12 cellular contexts compared by ENCODE assay signal in genomic region chr6:42369568-42369967, GRCh38.
DNase-seq lines count a peak whose midpoint lies in the region; ATAC-seq, FAIRE-seq and TF ChIP-seq lines count a peak whose summit lies in the region.
"Had no signal": no experiment of that assay in that cellular context is flagged by ENCODE, and none has a peak within 500 bp of the region (broad histone marks: within the 10 kb centered on the region; RNA-seq: fewer than 3 reads in every experiment).

No MANE protein-coding gene starts in this region.

- peak in 1 of 2 experiments; percentile 10 for DNase-seq in A549 (ENCODE audit: low read depth in 1 of 2, low spot score in 1 of 2)
- peak; percentile 56 for DNase-seq in colonic mucosa
- no peak for DNase-seq in effector memory CD4-positive, alpha-beta T cell
- no peak for DNase-seq in Ammon's horn (ENCODE audit: low spot score)
- no peak for DNase-seq in T-helper 9 cell
- DNase-seq: NCI-H2107, SHP77 had no signal

- TF ChIP-seq EP300 in A549 (IDR thresholded peaks at IDR 0.05) = no peak

- intact Hi-C loops in colonic mucosa (cut with DNase I) = no loop called here

- TF ChIP-seq CTCF in A549 (IDR thresholded peaks at IDR 0.05) = no peak
- TF ChIP-seq CTCF in DOHH2 (IDR thresholded peaks at IDR 0.05; ENCODE audit: low read depth, low read length, poor library complexity, severe bottlenecking) = no peak
- no peak for TF ChIP-seq CTCF in OCI-LY3 (IDR thresholded peaks at IDR 0.05; ENCODE audit: low read depth, low read length)
- TF ChIP-seq CTCF in colonic mucosa (IDR thresholded peaks at IDR 0.05) = no peak

- H3K4me1 ChIP-seq in A549 (peaks cover 7% of the 10 kb centered on the region; the same call in 1 of the 3 replicates), DOHH2 (ENCODE audit: control insufficient read depth, low read length) (peaks cover 53% of the 10 kb centered on the region), OCI-LY3 (ENCODE audit: low read length) (peaks cover 65% of the 10 kb centered on the region), colonic mucosa (peaks cover 4% of the 10 kb centered on the region)
- H3K4me1 ChIP-seq in effector memory CD4-positive, alpha-beta T cell (ENCODE audit: control insufficient read depth, insufficient read depth, low read length, poor library complexity, severe bottlenecking) = peaks cover 44% of the 10 kb centered on the region

- peaks cover 5% of the 10 kb centered on the region; the same call in 1 of the 2 replicates for H3K36me3 ChIP-seq in DOHH2 (ENCODE audit: control insufficient read depth, low read length)
- peaks cover 11% of the 10 kb centered on the region for H3K36me3 ChIP-seq in OCI-LY3 (replicated peaks; ENCODE audit: low read depth, low read length)
- no peaks in the 10 kb centered on the region for H3K36me3 ChIP-seq in colonic mucosa
- H3K36me3 ChIP-seq in effector memory CD4-positive, alpha-beta T cell (ENCODE audit: control insufficient read depth, insufficient read depth, low read length) = no peaks in the 10 kb centered on the region

- no peak overlapping the region for H2AFZ ChIP-seq in OCI-LY3 (ENCODE audit: low read depth, low read length)

- TF ChIP-seq RAD21 in A549 (conservative IDR thresholded peaks at IDR 0.05 in 1 of 2, IDR thresholded peaks at IDR 0.05 in 1 of 2) = no peak

- H3K4me2 ChIP-seq in A549 (no peak overlapping the region), DOHH2 (ENCODE audit: low read length) (peak overlapping the region; percentile 47), OCI-LY3 (ENCODE audit: low read length) (peak overlapping the region; percentile 93)

- H3K9ac ChIP-seq in OCI-LY3 (ENCODE audit: low read length) = no peak overlapping the region
- no peak overlapping the region for H3K9ac ChIP-seq in colonic mucosa (ENCODE audit: low read depth in 2 of 2, low read length in 2 of 2)

- H4K20me1 ChIP-seq in DOHH2 (ENCODE audit: control insufficient read depth, insufficient read depth, low read depth, low read length) (peaks cover 4% of the 10 kb centered on the region), OCI-LY3 (ENCODE audit: insufficient read depth, low read length) (peaks cover 47% of the 10 kb centered on the region)

- no peak for ATAC-seq in A549
- ATAC-seq in HG03175 (IDR thresholded peaks at IDR 0.05; ENCODE audit: unreplicated experiment) = no peak

- no peaks in the 10 kb centered on the region for H3K9me3 ChIP-seq in A549
- no peaks in the 10 kb centered on the region for H3K9me3 ChIP-seq in DOHH2 (ENCODE audit: control insufficient read depth, insufficient read depth, low read length)
- H3K9me3 ChIP-seq in OCI-LY3 (ENCODE audit: insufficient read depth, low read length) = no peaks in the 10 kb centered on the region
- no peaks in the 10 kb centered on the region for H3K9me3 ChIP-seq in colonic mucosa
- no peaks in the 10 kb centered on the region for H3K9me3 ChIP-seq in effector memory CD4-positive, alpha-beta T cell (ENCODE audit: control insufficient read depth, low read length)

- no peak overlapping the region for H3K4me3 ChIP-seq in A549
- H3K4me3 ChIP-seq in DOHH2 (ENCODE audit: low read length) = peak overlapping the region; percentile 40
- peak overlapping the region; percentile 3; the same call in 1 of the 2 replicates for H3K4me3 ChIP-seq in OCI-LY3 (ENCODE audit: low read length)
- no peak overlapping the region for H3K4me3 ChIP-seq in colonic mucosa
- no peak overlapping the region for H3K4me3 ChIP-seq in effector memory CD4-positive, alpha-beta T cell (ENCODE audit: insufficient read depth, low read depth, low read length, poor library complexity, severe bottlenecking)
- H3K4me3 ChIP-seq: skin epidermis had no signal

- FAIRE-seq in A549 (lab: Jason Lieb, UNC) = no peak
- FAIRE-seq: H54 had no signal

- peaks cover 73% of the 10 kb centered on the region for H3K79me2 ChIP-seq in DOHH2 (ENCODE audit: control insufficient read depth, low read length)
- H3K79me2 ChIP-seq in OCI-LY3 (ENCODE audit: low read length) = peaks cover 46% of the 10 kb centered on the region

- TF ChIP-seq POLR2A in A549 (IDR thresholded peaks at IDR 0.05; ENCODE audit: low read length) = no peak

- POLR2A ChIA-PET in A549 (lab: Yijun Ruan, JAX) = no interaction called here

- H3F3A ChIP-seq in DOHH2 (ENCODE audit: control insufficient read depth, insufficient read depth) = 0 out of 2 replicates have a peak, but pooled peaks cover 4% of the 10 kb centered on the region

- no peaks in the 10 kb centered on the region for H3K9me2 ChIP-seq in DOHH2 (replicated peaks; ENCODE audit: control insufficient read depth, low read length)

- H3K27me3 ChIP-seq in DOHH2 (ENCODE audit: control insufficient read depth, low read length) = no peaks in the 10 kb centered on the region
- H3K27me3 ChIP-seq in OCI-LY3 (ENCODE audit: low read depth, low read length) = no peaks in the 10 kb centered on the region
- H3K27me3 ChIP-seq in colonic mucosa = no peaks in the 10 kb centered on the region
- no peaks in the 10 kb centered on the region for H3K27me3 ChIP-seq in effector memory CD4-positive, alpha-beta T cell (replicated peaks; ENCODE audit: control insufficient read depth, insufficient read depth, low read length, poor library complexity, severe bottlenecking)

- H3K27ac ChIP-seq in A549 = no peak overlapping the region
- H3K27ac ChIP-seq in DOHH2 (ENCODE audit: low read depth, low read length) = no peak overlapping the region
- no peak overlapping the region for H3K27ac ChIP-seq in OCI-LY3 (ENCODE audit: low read length)
- H3K27ac ChIP-seq in colonic mucosa = no peak overlapping the region
- no peak overlapping the region for H3K27ac ChIP-seq in effector memory CD4-positive, alpha-beta T cell (ENCODE audit: insufficient read depth, low read length, poor library complexity, severe bottlenecking)

- WGBS in A549 (ENCODE audit: missing lambda C conversion rate) = 86% methylated on average over 2 of the region's 2 CpGs

- CTCF ChIA-PET in A549 (lab: Yijun Ruan, JAX) = no interaction called here

TF ChIP-seq in A549, 52 proteins besides CTCF, POLR2A, EP300 and RAD21:
- TF ChIP-seq HDAC2 (IDR thresholded peaks at IDR 0.05) (no peak), CEBPB (IDR thresholded peaks at IDR 0.05) (peak in 1 of 2 experiments; percentile 54; a peak in 2 of 4 replicates), KDM1A (IDR thresholded peaks at IDR 0.05; ENCODE audit: low read depth) (0 out of 2 replicates have a peak, but pooled peaks have one; percentile 42)

Comparison
In these comparisons a context has a peak if more than half of its experiments do, and no peak if none do; other contexts are left out.
1. H3K4me3 ChIP-seq: peak in DOHH2 (single experiment) and OCI-LY3 (single experiment); none in A549 (single experiment), colonic mucosa (single experiment) and effector memory CD4-positive, alpha-beta T cell (single experiment).